Comparison of ENCODE assay signal across 10 cellular contexts in the genomic region with DNA sequence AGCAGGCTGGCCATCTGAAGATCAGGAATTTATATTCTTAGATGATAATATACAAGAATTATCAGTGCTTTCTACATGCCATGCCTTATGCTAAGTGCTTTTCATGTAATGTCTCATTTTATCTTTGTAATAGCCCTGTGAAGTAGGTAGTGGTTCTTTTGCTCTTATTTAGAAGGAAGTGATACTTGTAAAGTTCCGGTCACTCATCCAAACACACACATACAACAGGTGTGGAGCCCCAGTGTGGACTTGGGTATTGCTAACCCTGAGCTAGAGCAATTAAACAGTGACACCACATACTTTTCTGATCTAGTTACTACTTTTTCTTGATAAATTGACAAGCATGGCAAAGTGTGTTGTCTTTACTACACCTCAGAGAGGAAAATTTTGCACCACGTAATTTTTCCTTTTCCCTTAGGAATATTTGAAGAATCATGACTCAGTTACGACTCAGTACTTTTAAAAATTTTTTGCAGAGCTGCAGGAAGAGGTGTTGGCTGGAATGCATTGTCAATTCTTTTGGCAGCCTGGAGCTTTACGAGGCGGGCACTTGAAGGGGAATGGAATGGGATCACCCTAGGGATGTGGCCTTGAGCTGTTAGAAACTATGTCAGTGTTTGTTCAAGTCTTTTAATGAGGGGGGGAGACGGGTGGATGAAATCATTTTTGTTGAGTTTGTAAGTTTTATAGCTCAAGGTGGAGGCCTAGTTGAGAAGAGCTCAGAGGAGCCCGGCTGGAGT.
DNase-seq lines count a peak whose midpoint lies in the region; ATAC-seq and TF ChIP-seq lines count a peak whose summit lies in the region.
"Had no signal": no experiment of that assay in that cellular context is flagged by ENCODE, and none has a peak within 500 bp of the region (broad histone marks: within the 10 kb centered on the region; RNA-seq: fewer than 3 reads in every experiment).

No MANE protein-coding gene starts in this region.

- H3K4me3 Mint-ChIP-seq in naive thymus-derived CD8-positive, alpha-beta T cell: no peak overlapping the region

- no peaks in the 10 kb centered on the region for H4K20me1 ChIP-seq in PC-9 (ENCODE audit: insufficient read depth)

- TF ChIP-seq CTCF in PC-9 (conservative IDR thresholded peaks at IDR 0.05) (no peak), fibroblast of mammary gland (conservative IDR thresholded peaks at IDR 0.05; ENCODE audit: control insufficient read depth, insufficient read depth, low read depth, low read length) (no peak), omental fat pad (IDR thresholded peaks at IDR 0.05) (no peak)

- H3K27ac Mint-ChIP-seq in naive thymus-derived CD8-positive, alpha-beta T cell: no peak overlapping the region

- no peaks in the 10 kb centered on the region for H3K79me2 ChIP-seq in PC-9 (ENCODE audit: low read depth)

- no TSS peak for BruUV-seq in PC-9 (replicated peaks; lab: Mats Ljungman, UMichigan)

- no peaks in the 10 kb centered on the region for H3K36me3 ChIP-seq in PC-9 (ENCODE audit: low read depth)

- ATAC-seq in omental fat pad (ENCODE audit: low FRiP score): peak; percentile 55
- ATAC-seq in HG03469 (IDR thresholded peaks at IDR 0.05; ENCODE audit: unreplicated experiment): no peak
- ATAC-seq in naive thymus-derived CD8-positive, alpha-beta T cell: no peak

- no peaks in the 10 kb centered on the region for H3K9me2 ChIP-seq in PC-9 (ENCODE audit: insufficient read depth)

- POLR2A ChIA-PET in PC-9 (lab: Charles Lee; ENCODE audit: unreplicated experiment): interaction anchor here (0.6 to 1.1 kb wide), 4 partner anchors 11 to 1036 kb away, joined by 3 to 8 read pairs (median 4); no protein-coding TSS in a partner anchor
- POLR2A ChIA-PET in naive thymus-derived CD8-positive, alpha-beta T cell (lab: Charles Lee): no interaction called here

- peaks cover 2 to 6% (median 3%) of the 10 kb centered on the region in 5 donors for H3K27me3 Mint-ChIP-seq in naive thymus-derived CD8-positive, alpha-beta T cell

- H2AFZ ChIP-seq in PC-9: peak overlapping the region; percentile 64

- H3K4me2 ChIP-seq in PC-9: peak overlapping the region; percentile 45

- H3F3A ChIP-seq in PC-9 (ENCODE audit: insufficient read depth, low read depth): peaks cover 24% of the 10 kb centered on the region

- intact Hi-C loops in PC-9 (cut with micrococcal nuclease; ENCODE audit: unreplicated experiment): loop anchor here (1.0 kb wide), 1 partner anchor 11 kb away; no protein-coding TSS in a partner anchor

- H3K4me3 ChIP-seq in PC-9: no peak overlapping the region
- no peak overlapping the region for H3K4me3 ChIP-seq in fibroblast of mammary gland (ENCODE audit: control insufficient read depth, low read depth, low read length)

- H3K9me3 ChIP-seq in PC-9 (ENCODE audit: insufficient read depth, low read depth): no peaks in the 10 kb centered on the region

- DNase-seq in EH (ENCODE audit: low read depth): peak; percentile 94
- peak; percentile 58 to 90 for DNase-seq in PC-9
- DNase-seq in fibroblast of mammary gland (ENCODE audit: low read depth): peak; percentile 93
- no peak for DNase-seq in omental fat pad (ENCODE audit: low spot score)
- no peak for DNase-seq in NCI-H524 (lab: John Stamatoyannopoulos, UW)
- no peak for DNase-seq in ureter (ENCODE audit: low spot score)
- no peak for DNase-seq in naive thymus-derived CD8-positive, alpha-beta T cell
- DNase-seq: NCI-H1694 treated with DMSO at 0.1 percent for 48 hours had no signal

- H3K4me1 Mint-ChIP-seq in naive thymus-derived CD8-positive, alpha-beta T cell: no peaks in the 10 kb centered on the region

- H3K4me1 ChIP-seq in PC-9 (replicated peaks; ENCODE audit: insufficient read depth): peaks cover 29% of the 10 kb centered on the region

- CTCF ChIA-PET in PC-9 (lab: Charles Lee): no interaction called here

- no peaks in the 10 kb centered on the region for H3K27me3 ChIP-seq in PC-9 (ENCODE audit: insufficient read depth, low read depth)

- H3K36me3 Mint-ChIP-seq in naive thymus-derived CD8-positive, alpha-beta T cell: no peaks in the 10 kb centered on the region

- H3K27ac ChIP-seq in PC-9: peak overlapping the region; percentile 87
- H3K27ac ChIP-seq: C4-2B had no signal

- H3K9me3 Mint-ChIP-seq in naive thymus-derived CD8-positive, alpha-beta T cell: peaks cover 0 to 4% (median 0%) of the 10 kb centered on the region in 9 donors

Comparison
In these comparisons a context has a peak if more than half of its experiments do, and no peak if none do; other contexts are left out.
1. DNase-seq: peak in EH (single experiment), PC-9 (2 of 2) and fibroblast of mammary gland (single experiment); none in omental fat pad (single experiment), NCI-H524 (0 of 2), ureter (single experiment) and naive thymus-derived CD8-positive, alpha-beta T cell (0 of 10).